In the genomic region with DNA sequence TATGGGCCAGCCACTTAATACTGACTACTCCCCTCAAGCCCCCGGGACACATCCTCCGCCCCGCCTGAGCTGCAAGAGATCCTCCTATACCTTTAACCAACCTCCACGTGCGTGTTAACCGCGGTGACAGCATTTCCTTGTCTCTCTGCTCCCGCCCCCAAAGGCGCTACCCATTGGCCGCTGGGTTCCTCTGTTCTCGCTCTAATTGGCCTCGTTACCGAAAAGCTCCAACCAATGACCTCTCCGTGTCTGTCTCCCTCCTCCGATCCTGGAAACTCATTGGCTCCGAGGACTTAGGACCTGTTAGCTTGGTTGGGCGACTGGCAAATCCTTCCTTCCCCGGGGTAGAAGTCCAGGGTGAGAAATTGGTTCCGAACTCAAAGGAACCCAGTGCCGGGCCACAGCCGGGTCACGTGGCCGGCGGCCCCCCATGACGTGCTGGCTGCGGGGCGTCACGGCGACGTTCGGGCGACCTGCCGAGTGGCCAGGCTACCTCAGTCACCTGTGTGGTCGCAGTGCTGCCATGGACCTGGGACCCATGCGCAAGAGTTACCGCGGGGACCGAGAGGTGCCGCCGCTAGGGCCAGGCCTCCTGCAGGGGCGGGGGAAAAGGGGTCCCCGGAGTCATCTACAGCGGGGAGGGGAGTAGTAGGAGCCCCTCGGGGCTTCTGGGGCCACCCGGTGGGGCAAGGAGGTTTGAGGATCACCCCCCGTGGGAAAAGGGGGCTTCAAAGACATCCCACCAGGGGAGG, we compare ENCODE assay signal across 8 cellular contexts. TPM values are rescaled to one million over a fixed set of nuclear protein-coding genes. Genes with fewer than 3 reads are reported as not detected.
A peak's percentile ranks its signal among the peaks of the same experiment; 100 is the strongest.
DNase-seq lines count a peak whose midpoint lies in the region; ATAC-seq lines count a peak whose summit lies in the region.

A gene (plus strand): TSS at position 326 of the 752 bp plus-strand sequence. CDS start 105 bp downstream, at position 431.

- CTCF ChIA-PET in CD8-positive, alpha-beta memory T cell (lab: Charles Lee), result interaction anchor here (0.7 to 3.4 kb wide), 9 partner anchors 9 to 84 kb away, joined by 3 to 24 read pairs (median 4); a partner anchor contains a TSS

- POLR2A ChIA-PET in CD8-positive, alpha-beta memory T cell (lab: Charles Lee), result interaction anchor here (0.6 to 1.5 kb wide), 8 partner anchors 8 to 165 kb away, joined by 3 to 17 read pairs (median 4); a partner anchor contains a TSS

- H3K9me3 ChIP-seq in CD8-positive, alpha-beta memory T cell (ENCODE audit: low read length), result no peaks in the 10 kb centered on the region
- no peaks in the 10 kb centered on the region for H3K9me3 ChIP-seq in effector memory CD4-positive, alpha-beta T cell (ENCODE audit: control insufficient read depth, low read length)

- H3K4me3 ChIP-seq in CD8-positive, alpha-beta memory T cell (ENCODE audit: low read length), result peak within 1 kb of the TSS; percentile 88
- peak within 1 kb of the TSS; percentile 86 for H3K4me3 ChIP-seq in effector memory CD4-positive, alpha-beta T cell (ENCODE audit: insufficient read depth, low read depth, low read length, poor library complexity, severe bottlenecking)

- no peaks in the 10 kb centered on the region for H3K27me3 Mint-ChIP-seq in CD8-positive, alpha-beta memory T cell

- peaks cover 0 to 17% (median 5%) of the 10 kb centered on the region in 3 donors for H3K36me3 Mint-ChIP-seq in CD8-positive, alpha-beta memory T cell

- H3K27me3 ChIP-seq in CD8-positive, alpha-beta memory T cell (ENCODE audit: insufficient read depth, low read length, poor library complexity, severe bottlenecking), result no peaks in the 10 kb centered on the region
- H3K27me3 ChIP-seq in effector memory CD4-positive, alpha-beta T cell (replicated peaks; ENCODE audit: control insufficient read depth, insufficient read depth, low read length, poor library complexity, severe bottlenecking), result no peaks in the 10 kb centered on the region

- H3K9me3 Mint-ChIP-seq in CD8-positive, alpha-beta memory T cell, result no peaks in the 10 kb centered on the region

- H3K27ac Mint-ChIP-seq in CD8-positive, alpha-beta memory T cell, result peak within 1 kb of the TSS; percentile 53 to 96 (median 92)

- H3K27ac ChIP-seq in CD8-positive, alpha-beta memory T cell (ENCODE audit: low read depth, low read length), result peak within 1 kb of the TSS; percentile 81
- peak within 1 kb of the TSS; percentile 73 for H3K27ac ChIP-seq in effector memory CD4-positive, alpha-beta T cell (ENCODE audit: insufficient read depth, low read length, poor library complexity, severe bottlenecking)

- peaks cover 43% of the 10 kb centered on the region for H3K4me1 ChIP-seq in CD8-positive, alpha-beta memory T cell (ENCODE audit: insufficient read depth, low read length)
- H3K4me1 ChIP-seq in effector memory CD4-positive, alpha-beta T cell (ENCODE audit: control insufficient read depth, insufficient read depth, low read length, poor library complexity, severe bottlenecking), result peaks cover 13% of the 10 kb centered on the region

- peak within 1 kb of the TSS; percentile 59 to 91 (median 86) for H3K4me3 Mint-ChIP-seq in CD8-positive, alpha-beta memory T cell

- ATAC-seq in GM19467 (IDR thresholded peaks at IDR 0.05; ENCODE audit: unreplicated experiment), result peak; percentile 86

- peak; percentile 88 to 96 (median 93) for DNase-seq in CD8-positive, alpha-beta memory T cell
- DNase-seq in HS-27A (ENCODE audit: low read depth) (peak; percentile 99), NK-92 (lab: John Stamatoyannopoulos, UW; ENCODE audit: unreplicated experiment) (peak; percentile 86), lung microvascular endothelial cell (ENCODE audit: low read depth in 2 of 2) (peak; percentile 98 to 99)
- DNase-seq in activated CD8-positive, alpha-beta memory T cell treated with anti-CD3 and anti-CD28 coated beads for 24 hours, result peak; percentile 94
- peak; percentile 87 to 93 (median 93) for DNase-seq in effector memory CD4-positive, alpha-beta T cell
- peak; percentile 90 to 95 (median 94) for DNase-seq in stimulated activated CD4-positive, alpha-beta T cell treated with anti-CD3 and anti-CD28 coated beads, TNF-alpha, amount 100 ng/mL, for 48 hours (ENCODE audit: low read depth in 3 of 3)

- H3K4me1 Mint-ChIP-seq in CD8-positive, alpha-beta memory T cell, result peaks cover 33 to 57% (median 49%) of the 10 kb centered on the region in 3 donors

- H3K36me3 ChIP-seq in CD8-positive, alpha-beta memory T cell (ENCODE audit: insufficient read depth, low read length), result no peaks in the 10 kb centered on the region
- H3K36me3 ChIP-seq in effector memory CD4-positive, alpha-beta T cell (ENCODE audit: control insufficient read depth, insufficient read depth, low read length), result peaks cover 9% of the 10 kb centered on the region

RNA-seq across cellular contexts. Expression of the gene that starts here (rescaled TPM):
- 10 to 100 TPM; 55.5 to 57.7 TPM for total RNA-seq in CD8-positive, alpha-beta memory T cell
- 20.3 TPM for polyA plus RNA-seq in CD8-positive, alpha-beta memory T cell
- total RNA-seq in lung microvascular endothelial cell, result 15.7 and 24.4 TPM in 2 replicates

Comparison
In these comparisons a context has a peak if more than half of its experiments do, and no peak if none do; other contexts are left out.
1. Peak in every context shown above with its lines: DNase-seq, ATAC-seq, H3K4me3 ChIP-seq and H3K27ac ChIP-seq.